Comparison of ENCODE assay signal across 28 cellular contexts in the genomic region with DNA sequence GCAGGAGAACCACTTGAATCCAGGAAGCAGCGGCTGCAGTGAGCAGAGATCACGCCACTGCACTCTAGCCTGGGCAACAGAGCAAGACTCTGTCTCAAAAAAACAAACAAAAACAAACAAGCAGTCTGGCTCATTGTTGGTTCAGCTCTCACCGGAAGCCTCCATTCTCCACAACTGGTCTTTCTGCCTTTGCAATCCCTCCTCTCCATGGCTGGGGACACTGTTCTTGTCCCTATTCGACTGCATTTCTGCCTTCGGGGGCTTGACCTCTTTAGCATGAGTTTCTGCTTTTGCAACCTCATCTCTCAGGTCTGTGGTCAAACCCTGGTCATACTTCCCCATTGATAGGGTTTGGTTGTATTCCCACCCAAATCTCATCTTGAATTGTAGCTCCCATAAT.
"Had no signal": no experiment of that assay in that cellular context is flagged by ENCODE, and none has a peak within 500 bp of the region (broad histone marks: within the 10 kb centered on the region; RNA-seq: fewer than 3 reads in every experiment).

No MANE protein-coding gene starts in this region.

- H3K4me3 ChIP-seq: ascending aorta, body of pancreas, K562, SJSA1 had no signal

- H3K4me1 ChIP-seq: ascending aorta, body of pancreas, SJSA1 had no signal

- H3K36me3 ChIP-seq: ascending aorta, SJSA1 had no signal

- H3K27ac ChIP-seq: ascending aorta, body of pancreas, SJSA1 had no signal

- H3K9me3 ChIP-seq: ascending aorta, body of pancreas, SJSA1 had no signal

- H3K27me3 ChIP-seq: ascending aorta, body of pancreas, SJSA1 had no signal

- DNase-seq: activated B cell treated with CpG ODN at 0.5 μM for 24 hours; activated CD4-positive, alpha-beta T cell treated with anti-CD3 and anti-CD28 coated beads for 1 hour; activated CD4-positive, alpha-beta T cell treated with anti-CD3 and anti-CD28 coated beads, Interleukin-2, amount 50 U/mL, for 48 hours; activated CD8-positive, alpha-beta memory T cell treated with anti-CD3 and anti-CD28 coated beads for 24 hours; activated effector memory CD4-positive, alpha-beta T cell treated with anti-CD3 and anti-CD28 coated beads, Interleukin-2, amount 50 U/mL, for 16 hours; activated naive CD4-positive, alpha-beta T cell treated with Interleukin-2 at 50 U/mL for 16 hours; activated naive CD8-positive, alpha-beta T cell treated with anti-CD3 and anti-CD28 coated beads, Interleukin-2, amount 50 U/mL, for 24 hours; activated T-cell treated with anti-CD3 and anti-CD28 coated beads, Interleukin-2, amount 50 U/mL, for 4 hours; amniotic stem cell; body of pancreas; Karpas-422; MM.1S; NCI-H1092 treated with DMSO at 0.1 percent for 48 hours; NCI-H1436; NCI-H1694 treated with DMSO at 0.1 percent for 48 hours; NCI-H2029 treated with DMSO at 0.1 percent for 48 hours; NCI-H345; NCI-H510A; NCI-H526 treated with DMSO at 0.1 percent for 48 hours; NCI-H82; PC-3; SHP77; T-cell; T-helper 2 cell; T1000 had no signal
